26 cellular contexts compared by ENCODE assay signal in the genomic region with DNA sequence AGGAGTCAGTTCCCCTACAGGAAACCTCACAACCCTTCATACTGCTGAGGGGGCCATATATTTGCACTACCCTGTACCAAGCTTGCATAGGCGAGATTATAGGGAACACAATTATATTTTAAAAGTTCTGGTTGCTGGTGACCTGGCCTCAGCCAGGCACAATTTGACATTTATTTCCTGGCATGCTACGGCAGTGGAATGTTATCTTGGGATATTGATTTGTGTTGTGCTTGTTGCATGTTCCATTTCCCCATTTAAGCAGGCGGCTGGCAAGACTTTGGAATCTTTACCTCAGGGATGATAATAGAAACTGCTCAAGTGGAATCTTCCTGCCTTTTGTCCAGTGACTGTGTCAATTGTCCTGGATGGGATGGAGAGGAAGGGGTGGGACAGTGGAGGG.
"Had no signal": no experiment of that assay in that cellular context is flagged by ENCODE, and none has a peak within 500 bp of the region (broad histone marks: within the 10 kb centered on the region; RNA-seq: fewer than 3 reads in every experiment).

No MANE protein-coding gene starts in this region.

- H3K27me3 Mint-ChIP-seq: stimulated activated naive B cell treated with anti-CD40 and anti-IgM and Interleukin-4, amounts not matched to agents 10 μg/mL and 1 μg/mL and 100 μg/mL, for 72 hours had no signal

- H3K9me3 Mint-ChIP-seq: activated CD4-positive, alpha-beta memory T cell treated with anti-CD3 and anti-CD28 coated beads for 36 hours; activated CD4-positive, alpha-beta T cell treated with anti-CD3 and anti-CD28 coated beads, Interleukin-2, amount 10 ng/mL, durations not matched to agents 24 days and 14 days; activated T-cell treated with anti-CD3 and anti-CD28 coated beads, Interleukin-2, amount 50 U/mL, for 4 hours; activated T-helper 17 cell treated with anti-CD3 and anti-CD28 coated beads, Interleukin-2, amount 50 U/mL, for 72 hours; natural killer cell; stimulated activated naive B cell treated with anti-CD40 and anti-IgM and Interleukin-4, amounts not matched to agents 10 μg/mL and 1 μg/mL and 100 μg/mL, for 72 hours had no signal

- ATAC-seq: activated CD4-positive, CD25-positive, alpha-beta regulatory T cell treated with anti-CD3 and anti-CD28 coated beads, Interleukin-2, amount 50 U/mL, for 24 hours; activated T-cell treated with anti-CD3 and anti-CD28 coated beads, Interleukin-2, amount 50 U/mL, for 4 hours; activated T-helper 17 cell treated with anti-CD3 and anti-CD28 coated beads, Interleukin-2, amount 50 U/mL, for 72 hours; left cardiac atrium; natural killer cell; stimulated activated naive B cell treated with anti-CD40 and anti-IgM and Interleukin-4, amounts not matched to agents 10 μg/mL and 1 μg/mL and 100 μg/mL, for 72 hours; T-helper 17 cell had no signal

- H3K4me3 Mint-ChIP-seq: activated CD4-positive, alpha-beta memory T cell treated with anti-CD3 and anti-CD28 coated beads for 36 hours; activated CD4-positive, alpha-beta T cell treated with anti-CD3 and anti-CD28 coated beads, Interleukin-2, amount 10 ng/mL, durations not matched to agents 24 days and 14 days; activated T-cell treated with anti-CD3 and anti-CD28 coated beads, Interleukin-2, amount 50 U/mL, for 4 hours; activated T-helper 17 cell treated with anti-CD3 and anti-CD28 coated beads, Interleukin-2, amount 50 U/mL, for 72 hours; natural killer cell; stimulated activated naive B cell treated with anti-CD40 and anti-IgM and Interleukin-4, amounts not matched to agents 10 μg/mL and 1 μg/mL and 100 μg/mL, for 72 hours; T-helper 17 cell had no signal

- H3K36me3 Mint-ChIP-seq: activated CD4-positive, alpha-beta memory T cell treated with anti-CD3 and anti-CD28 coated beads for 36 hours; natural killer cell; stimulated activated naive B cell treated with anti-CD40 and anti-IgM and Interleukin-4, amounts not matched to agents 10 μg/mL and 1 μg/mL and 100 μg/mL, for 72 hours had no signal

- H3K27ac ChIP-seq: right atrium auricular region, stomach, transverse colon, WERI-Rb-1 had no signal

- H3K4me1 ChIP-seq: transverse colon had no signal

- H3K9me3 ChIP-seq: right atrium auricular region, stomach, transverse colon had no signal

- H3K4me1 Mint-ChIP-seq: activated T-helper 17 cell treated with anti-CD3 and anti-CD28 coated beads, Interleukin-2, amount 50 U/mL, for 72 hours; natural killer cell; stimulated activated naive B cell treated with anti-CD40 and anti-IgM and Interleukin-4, amounts not matched to agents 10 μg/mL and 1 μg/mL and 100 μg/mL, for 72 hours had no signal

- DNase-seq: activated CD4-positive, alpha-beta memory T cell treated with anti-CD3 and anti-CD28 coated beads for 36 hours; activated CD4-positive, alpha-beta T cell treated with anti-CD3 and anti-CD28 coated beads, Interleukin-2, amount 10 ng/mL, durations not matched to agents 24 days and 14 days; activated CD8-positive, alpha-beta memory T cell treated with anti-CD3 and anti-CD28 coated beads, Interleukin-2, amount 50 U/mL, for 4 hours; activated gamma-delta T cell treated with Interleukin-2 at 50 U/mL for 16 hours; activated naive CD4-positive, alpha-beta T cell treated with anti-CD3 and anti-CD28 coated beads, Interleukin-2, amount 50 U/mL, for 16 hours; activated T-cell treated with anti-CD3 and anti-CD28 coated beads, Interleukin-2, amount 50 U/mL, for 4 hours; amniotic stem cell; central memory CD4-positive, alpha-beta T cell; foreskin fibroblast; head of caudate nucleus; hippocampal formation; left cardiac atrium; midbrain; natural killer cell; nucleus accumbens; stimulated activated CD4-positive, alpha-beta T cell treated with anti-CD3 and anti-CD28 coated beads, Interleukin-15, amount 100 ng/mL, for 24 hours; stimulated activated CD4-positive, alpha-beta T cell treated with anti-CD3 and anti-CD28 coated beads, Interleukin-2, amount 100 ng/mL, for 24 hours; stimulated activated naive B cell treated with anti-CD40 and anti-IgM and Interleukin-4, amounts not matched to agents 10 μg/mL and 1 μg/mL and 100 μg/mL, for 72 hours; stomach; T-helper 17 cell; T1000; transverse colon; WERI-Rb-1 had no signal

- H3K27me3 ChIP-seq: right atrium auricular region, stomach, transverse colon had no signal

- H3K27ac Mint-ChIP-seq: activated CD4-positive, alpha-beta memory T cell treated with anti-CD3 and anti-CD28 coated beads for 36 hours; activated CD4-positive, alpha-beta T cell treated with anti-CD3 and anti-CD28 coated beads, Interleukin-2, amount 10 ng/mL, durations not matched to agents 24 days and 14 days; activated T-helper 17 cell treated with anti-CD3 and anti-CD28 coated beads, Interleukin-2, amount 50 U/mL, for 72 hours; natural killer cell; stimulated activated naive B cell treated with anti-CD40 and anti-IgM and Interleukin-4, amounts not matched to agents 10 μg/mL and 1 μg/mL and 100 μg/mL, for 72 hours; T-helper 17 cell had no signal

- H3K4me3 ChIP-seq: right atrium auricular region, stomach, transverse colon had no signal

- H3K36me3 ChIP-seq: right atrium auricular region, stomach, transverse colon, WERI-Rb-1 had no signal
